ENCODE assay signal across 8 cellular contexts in the genomic region with DNA sequence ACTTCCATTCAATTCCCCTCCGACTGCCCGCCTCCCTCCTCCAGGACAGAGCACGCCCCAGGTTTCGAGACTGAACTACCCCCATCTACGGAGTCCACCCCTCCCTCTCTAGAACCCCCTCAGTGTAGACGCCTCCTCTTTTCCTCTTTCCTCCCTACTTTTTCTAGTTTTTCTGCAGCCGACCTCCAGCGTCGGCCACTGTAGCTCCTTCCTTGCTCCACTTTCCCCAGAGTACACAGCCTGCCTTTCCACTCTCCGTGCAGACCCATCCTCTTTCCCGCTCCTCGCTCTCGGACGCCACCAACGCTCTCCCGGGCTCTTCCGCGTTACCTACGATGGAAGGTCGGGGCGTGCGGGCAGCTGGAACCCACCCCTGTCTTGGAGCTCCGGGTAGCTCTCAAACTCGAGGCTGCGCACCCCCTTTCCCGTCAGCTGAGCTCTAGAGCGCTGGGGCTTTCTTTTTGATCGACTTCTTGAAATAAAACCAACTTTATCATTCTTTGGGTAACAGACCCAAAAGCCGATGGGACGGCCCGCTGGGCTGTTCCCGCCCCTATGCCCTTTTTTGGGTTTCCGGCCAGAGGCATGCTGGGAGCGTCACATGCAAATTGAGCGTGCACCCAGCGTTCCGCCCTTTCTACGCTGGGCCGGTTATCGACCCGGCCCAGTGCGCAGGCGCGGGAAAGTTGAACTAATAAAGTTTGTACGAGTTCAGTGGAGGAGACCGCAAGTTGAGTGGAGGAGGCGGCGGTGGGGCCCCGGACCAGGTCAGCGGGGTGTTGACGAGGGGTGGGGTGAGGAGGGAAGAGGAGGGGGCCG. TPM values are rescaled to one million over a fixed set of nuclear protein-coding genes. Genes with fewer than 3 reads are reported as not detected.
DNase-seq lines count a peak whose midpoint lies in the region; ATAC-seq, FAIRE-seq and TF ChIP-seq lines count a peak whose summit lies in the region.

A gene with protein sequence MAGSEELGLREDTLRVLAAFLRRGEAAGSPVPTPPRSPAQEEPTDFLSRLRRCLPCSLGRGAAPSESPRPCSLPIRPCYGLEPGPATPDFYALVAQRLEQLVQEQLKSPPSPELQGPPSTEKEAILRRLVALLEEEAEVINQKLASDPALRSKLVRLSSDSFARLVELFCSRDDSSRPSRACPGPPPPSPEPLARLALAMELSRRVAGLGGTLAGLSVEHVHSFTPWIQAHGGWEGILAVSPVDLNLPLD (plus strand): TSS at position 633 of the 819 bp plus-strand sequence. CDS start 760 bp downstream, outside the sequence.
IRF3 (minus strand) TSS at position 557 of the 819 bp plus-strand sequence. CDS start 1,019 bp downstream, outside the sequence.

- H3K4me1 ChIP-seq in HepG2 (ENCODE audit: insufficient read depth, low read length), result peaks cover 27% of the 10 kb centered on the region

- H3K9me3 ChIP-seq in HepG2 (ENCODE audit: low read length), result no peaks in the 10 kb centered on the region

- TF ChIP-seq RAD21 in HepG2 (CRISPR knock-in tag; IDR thresholded peaks at IDR 0.05), result no peak

- in situ Hi-C loops in HepG2 (cut with HindIII; ENCODE audit: extremely low pct_ligation_motif_present, low pct_unique_long_range_greater_than_20kb), result no loop called here

- H2AFZ ChIP-seq in HepG2 (ENCODE audit: low read length), result no peak within 1 kb of the TSS

- DNase-seq in NCI-H82 treated with DMSO at 0.1 percent for 48 hours (lab: John Stamatoyannopoulos, UW; ENCODE audit: unreplicated experiment) (peak; percentile 85), dermis blood vessel endothelial cell (peak; percentile 98), HepG2 (ENCODE audit: low spot score) (peak; percentile 92)
- peak; percentile 99 to 100 for DNase-seq in activated CD4-positive, alpha-beta T cell treated with anti-CD3 and anti-CD28 coated beads, Interleukin-2, amount 50 U/mL, for 48 hours
- peak; percentile 99 for DNase-seq in stimulated activated CD4-positive, alpha-beta T cell treated with anti-CD3 and anti-CD28 coated beads, Interleukin-2, amount 100 ng/mL, for 48 hours

- peaks cover 5% of the 10 kb centered on the region; the same call in 1 of the 2 replicates for H4K20me1 ChIP-seq in HepG2 (ENCODE audit: insufficient read depth, low read length)

- peak within 1 kb of the TSS; percentile 63 to 96 (median 93) for H3K4me3 ChIP-seq in HepG2 (replicated peaks in 1 of 3; ENCODE audit: insufficient read depth in 1 of 3, low read depth in 2 of 3, low read length in 3 of 3)

- TF ChIP-seq EP300 in HepG2 (IDR thresholded peaks at IDR 0.05; ENCODE audit: low read depth in 2 of 2, low read length in 2 of 2), result no peak
- TF ChIP-seq EP300 in HepG2 (CRISPR knock-in tag; IDR thresholded peaks at IDR 0.05; ENCODE audit: borderline replicate concordance), result no peak

- no peak for TF ChIP-seq CTCF in C4-2B (conservative IDR thresholded peaks at IDR 0.05)
- TF ChIP-seq CTCF in HepG2 (CRISPR knock-in tag; IDR thresholded peaks at IDR 0.05), result peak; percentile 33; the same call in 1 of the 2 replicates

- BruUV-seq in HepG2 (replicated peaks; lab: Mats Ljungman, UMichigan), result TSS peak; percentile 51

- WGBS in HepG2 (ENCODE audit: low lambda C conversion rate), result under 1% methylated on average over 48 of the region's 52 CpGs

- intact Hi-C loops in HepG2 (cut with micrococcal nuclease; ENCODE audit: unreplicated experiment), result loop anchor here (2.0 kb wide), 1 partner anchor 25 kb away; the partner anchor contains the start of gene RRAS

- peak; percentile 92 for FAIRE-seq in HepG2 (lab: Jason Lieb, UNC)

- H3K9ac ChIP-seq in HepG2 (ENCODE audit: insufficient read depth, low read depth, low read length), result peak within 1 kb of the TSS; percentile 90

- H3K36me3 ChIP-seq in HepG2 (replicated peaks in 1 of 2; ENCODE audit: control insufficient read depth in 1 of 2, insufficient read depth in 2 of 2, low read length in 2 of 2), result peaks cover 8 to 27% of the 10 kb centered on the region in 2 experiments

- peaks cover 30% of the 10 kb centered on the region for H3K79me2 ChIP-seq in HepG2 (ENCODE audit: insufficient read depth, low read length)

- H3K27me3 ChIP-seq in HepG2 (ENCODE audit: control insufficient read depth in 1 of 2, insufficient read depth in 2 of 2, low read length in 2 of 2), result no peaks in the 10 kb centered on the region; a peak in 1 of 5 replicates

- CTCF ChIA-PET in HepG2 (lab: Yijun Ruan, JAX; ENCODE audit: low intra/inter-chr PET ratio, low total read pairs), result no interaction called here

- ATAC-seq in GM19372 (IDR thresholded peaks at IDR 0.05; ENCODE audit: low read depth, unreplicated experiment), result peak; percentile 84
- ATAC-seq in HG03521 (IDR thresholded peaks at IDR 0.05; ENCODE audit: unreplicated experiment), result peak; percentile 84
- ATAC-seq in HepG2, result peak; percentile 81

- TF ChIP-seq POLR2A in HepG2 (IDR thresholded peaks at IDR 0.05; ENCODE audit: insufficient read depth in 1 of 2, low read depth in 2 of 2, low read length in 2 of 2), result peak; percentile 32 to 69; a peak in 2 of 4 replicates

- peak within 1 kb of the TSS; percentile 98 for H3K4me2 ChIP-seq in HepG2 (ENCODE audit: low read depth, low read length)

- H3K27ac ChIP-seq in C4-2B, result peak within 1 kb of the TSS; percentile 91
- peak within 1 kb of the TSS; percentile 74 for H3K27ac ChIP-seq in HepG2 (ENCODE audit: extremely low read length, insufficient read depth, low read length)

- POLR2A ChIA-PET in HepG2 (lab: Yijun Ruan, JAX), result interaction anchor here (1.5 to 5.7 kb wide), 4 partner anchors 11 to 153 kb away, joined by 3 to 92 read pairs (median 30); partner anchors contain the start of genes FCGRT, PRMT1, RRAS and SCAF1

TF ChIP-seq in HepG2, 621 proteins besides CTCF, POLR2A, EP300 and RAD21 (continues in another document):
- TF ChIP-seq GLI4 (CRISPR knock-in tag; IDR thresholded peaks at IDR 0.05; ENCODE audit: borderline replicate concordance), result no peak
- peak; percentile 52; the same call in 1 of the 2 replicates for TF ChIP-seq ZNF619 (CRISPR knock-in tag; IDR thresholded peaks at IDR 0.05)

RNA-seq across cellular contexts. Expression of the first gene that starts in this region (rescaled TPM):
- 3.1 and 9.2 TPM in 2 replicates for total RNA-seq in dermis blood vessel endothelial cell
- total RNA-seq in HepG2 (2016; rRNA removed; fragmentation: Illumina TruSeq; extraction: Trizol), result 32.6 and 40.8 TPM in 2 replicates
- total RNA-seq in HepG2 (2016; cell fraction: cytosol; rRNA removed; fragmentation: Illumina TruSeq; extraction: Trizol; ENCODE audit: low read depth), result 40.5 and 48.9 TPM in 2 replicates
- total RNA-seq in HepG2 (2016; cell fraction: insoluble cytoplasmic fraction; rRNA removed; fragmentation: Illumina TruSeq; extraction: Trizol), result 24.9 and 37.3 TPM in 2 replicates
- 43.5 and 49.7 TPM in 2 replicates for total RNA-seq in HepG2 (2016; cell fraction: membrane; rRNA removed; fragmentation: Illumina TruSeq; extraction: Trizol)
- total RNA-seq in HepG2 (2016; cell fraction: nucleus; rRNA removed; fragmentation: Illumina TruSeq; extraction: Trizol), result 21.3 and 23.0 TPM in 2 replicates
- 25.9 and 26.8 TPM in 2 replicates for polyA plus RNA-seq in HepG2 (2011; rRNA removed)
- 15.4 and 32.6 TPM in 2 replicates for polyA plus RNA-seq in HepG2 (2011; cell fraction: cytosol; rRNA removed)
- 36.4 and 36.7 TPM in 2 replicates for polyA plus RNA-seq in HepG2 (2011; cell fraction: nucleus; rRNA removed)
- 18.1 and 30.0 TPM in 2 replicates for polyA plus RNA-seq in HepG2 (2012)
- polyA plus RNA-seq in HepG2 (2016; cell fraction: cytosol; fragmentation: Illumina TruSeq; extraction: Trizol; ENCODE audit: low read depth), result 55.6 and 70.4 TPM in 2 replicates
- 42.1 and 43.5 TPM in 2 replicates for polyA plus RNA-seq in HepG2 (2016; cell fraction: insoluble cytoplasmic fraction; fragmentation: Illumina TruSeq; extraction: Trizol; ENCODE audit: low read depth)
- polyA plus RNA-seq in HepG2 (2016; cell fraction: membrane; fragmentation: Illumina TruSeq; extraction: Trizol; ENCODE audit: low read depth), result 55.2 and 64.2 TPM in 2 replicates
- polyA plus RNA-seq in HepG2 (2016; cell fraction: nucleus; fragmentation: Illumina TruSeq; extraction: Trizol; ENCODE audit: insufficient read depth, low read depth), result 55.4 and 61.4 TPM in 2 replicates
- 13.7 and 25.5 TPM in 2 replicates for polyA minus RNA-seq in HepG2 (2011; rRNA and poly(A)+ RNA removed; ENCODE audit: low replicate concordance)
- polyA minus RNA-seq in HepG2 (2011; cell fraction: cytosol; rRNA and poly(A)+ RNA removed), result 6.4 and 11.1 TPM in 2 replicates
- polyA minus RNA-seq in HepG2 (2011; cell fraction: nucleus; rRNA and poly(A)+ RNA removed), result 4.2 and 9.6 TPM in 2 replicates

RNA-seq across cellular contexts. Expression of gene IRF3, which starts in this region (rescaled TPM):
- total RNA-seq in dermis blood vessel endothelial cell (47.3 and 79.9 TPM in 2 replicates), HepG2 (2016; rRNA removed; fragmentation: Illumina TruSeq; extraction: Trizol) (61.0 and 65.5 TPM in 2 replicates)
- 23.6 and 23.7 TPM in 2 replicates for total RNA-seq in HepG2 (2016; cell fraction: cytosol; rRNA removed; fragmentation: Illumina TruSeq; extraction: Trizol; ENCODE audit: low read depth)
- 50.6 and 64.5 TPM in 2 replicates for total RNA-seq in HepG2 (2016; cell fraction: insoluble cytoplasmic fraction; rRNA removed; fragmentation: Illumina TruSeq; extraction: Trizol)
- total RNA-seq in HepG2 (2016; cell fraction: membrane; rRNA removed; fragmentation: Illumina TruSeq; extraction: Trizol), result 26.7 and 37.0 TPM in 2 replicates
- total RNA-seq in HepG2 (2016; cell fraction: nucleus; rRNA removed; fragmentation: Illumina TruSeq; extraction: Trizol), result 30.2 and 40.5 TPM in 2 replicates
- polyA plus RNA-seq in HepG2 (2011; rRNA removed), result 61.9 and 66.2 TPM in 2 replicates
- 40.1 and 60.0 TPM in 2 replicates for polyA plus RNA-seq in HepG2 (2011; cell fraction: cytosol; rRNA removed)
- polyA plus RNA-seq in HepG2 (2011; cell fraction: nucleus; rRNA removed), result 110 and 114 TPM in 2 replicates
- polyA plus RNA-seq in HepG2 (2012), result 49.4 and 77.2 TPM in 2 replicates
- polyA plus RNA-seq in HepG2 (2016; cell fraction: cytosol; fragmentation: Illumina TruSeq; extraction: Trizol; ENCODE audit: low read depth), result 17.9 and 23.0 TPM in 2 replicates
- polyA plus RNA-seq in HepG2 (2016; cell fraction: insoluble cytoplasmic fraction; fragmentation: Illumina TruSeq; extraction: Trizol; ENCODE audit: low read depth), result 44.7 and 50.0 TPM in 2 replicates
- polyA plus RNA-seq in HepG2 (2016; cell fraction: membrane; fragmentation: Illumina TruSeq; extraction: Trizol; ENCODE audit: low read depth), result 26.1 and 33.5 TPM in 2 replicates
- 89.5 and 108 TPM in 2 replicates for polyA plus RNA-seq in HepG2 (2016; cell fraction: nucleus; fragmentation: Illumina TruSeq; extraction: Trizol; ENCODE audit: insufficient read depth, low read depth)
- 34.8 and 80.6 TPM in 2 replicates for polyA minus RNA-seq in HepG2 (2011; rRNA and poly(A)+ RNA removed; ENCODE audit: low replicate concordance)
- 26.6 and 26.9 TPM in 2 replicates for polyA minus RNA-seq in HepG2 (2011; cell fraction: cytosol; rRNA and poly(A)+ RNA removed)
- polyA minus RNA-seq in HepG2 (2011; cell fraction: nucleus; rRNA and poly(A)+ RNA removed), result 7.9 and 16.9 TPM in 2 replicates

Comparison
In these comparisons a context has a peak if more than half of its experiments do, and no peak if none do; other contexts are left out.
1. Peak in every context shown above with its lines: DNase-seq, ATAC-seq, H3K4me3 ChIP-seq and H3K27ac ChIP-seq.